15 cellular contexts compared by ENCODE assay signal in genomic region chr9:80049096-80049495, GRCh38.
"Had no signal": no experiment of that assay in that cellular context is flagged by ENCODE, and none has a peak within 500 bp of the region (broad histone marks: within the 10 kb centered on the region; RNA-seq: fewer than 3 reads in every experiment).

No MANE protein-coding gene starts in this region.

- ATAC-seq: activated CD8-positive, alpha-beta memory T cell treated with anti-CD3 and anti-CD28 coated beads, Interleukin-2, amount 10 ng/mL, durations not matched to agents 7 days and 5 days; esophagus mucosa; left lobe of liver; pancreas; stimulated activated naive CD8-positive, alpha-beta T cell treated with anti-CD3 and anti-CD28 coated beads, Interleukin-15, amount 100 ng/mL, for 72 hours; upper lobe of right lung had no signal

- H3K36me3 ChIP-seq: breast epithelium, pancreas, upper lobe of right lung had no signal

- H3K4me3 ChIP-seq: breast epithelium, pancreas, testis, upper lobe of right lung had no signal

- H3K27me3 ChIP-seq: breast epithelium, pancreas, testis, upper lobe of right lung had no signal

- DNase-seq: activated CD4-positive, alpha-beta T cell treated with anti-CD3 and anti-CD28 coated beads, Interleukin-2, amount 50 U/mL, for 48 hours; activated CD4-positive, CD25-positive, alpha-beta regulatory T cell treated with anti-CD3 and anti-CD28 coated beads, Interleukin-2, amount 50 U/mL, for 72 hours; activated CD8-positive, alpha-beta memory T cell treated with anti-CD3 and anti-CD28 coated beads, Interleukin-2, amount 10 ng/mL, durations not matched to agents 7 days and 5 days; activated gamma-delta T cell; activated T-cell treated with anti-CD3 and anti-CD28 coated beads, Interleukin-2, amount 50 U/mL, for 24 hours; endodermal cell; islet precursor cell; pancreas; stimulated activated CD4-positive, alpha-beta T cell treated with anti-CD3 and anti-CD28 coated beads, Interleukin-4, amount 100 ng/mL, for 4 hours; stimulated activated naive CD8-positive, alpha-beta T cell treated with anti-CD3 and anti-CD28 coated beads, Interleukin-15, amount 100 ng/mL, for 72 hours; testis; upper lobe of right lung had no signal

- H3K27ac ChIP-seq: breast epithelium, pancreas, testis, upper lobe of right lung had no signal

- H3K4me1 ChIP-seq: breast epithelium, pancreas, testis, upper lobe of right lung had no signal

- H3K9me3 ChIP-seq: pancreas, testis, upper lobe of right lung had no signal
